Comparison of ENCODE assay signal across 1 cellular context in genomic region chr9:90894956-90895687, GRCh38.
TF ChIP-seq lines count a peak whose summit lies in the region.

No MANE protein-coding gene starts in this region.

TF ChIP-seq in HepG2, 621 proteins besides CTCF, POLR2A, EP300 and RAD21 (continued from another document):
- TF ChIP-seq NR1H2 (CRISPR knock-in tag; IDR thresholded peaks at IDR 0.05; ENCODE audit: borderline replicate concordance, low read depth) = no peak
- TF ChIP-seq ZNF547 (CRISPR knock-in tag; IDR thresholded peaks at IDR 0.05) = no peak
- no peak for TF ChIP-seq ZFP62 (CRISPR knock-in tag; IDR thresholded peaks at IDR 0.05)
- TF ChIP-seq ZNF20 (CRISPR knock-in tag; IDR thresholded peaks at IDR 0.05) = no peak
- TF ChIP-seq SOX13 (IDR thresholded peaks at IDR 0.05) = no peak
- no peak for TF ChIP-seq SOX13 (CRISPR knock-in tag; conservative IDR thresholded peaks at IDR 0.05 in 1 of 2, IDR thresholded peaks at IDR 0.05 in 1 of 2)
- TF ChIP-seq PAWR (CRISPR knock-in tag; IDR thresholded peaks at IDR 0.05; ENCODE audit: borderline replicate concordance) = no peak
- no peak for TF ChIP-seq ZNF318 (CRISPR knock-in tag; IDR thresholded peaks at IDR 0.05)
- TF ChIP-seq, protein P1, sequence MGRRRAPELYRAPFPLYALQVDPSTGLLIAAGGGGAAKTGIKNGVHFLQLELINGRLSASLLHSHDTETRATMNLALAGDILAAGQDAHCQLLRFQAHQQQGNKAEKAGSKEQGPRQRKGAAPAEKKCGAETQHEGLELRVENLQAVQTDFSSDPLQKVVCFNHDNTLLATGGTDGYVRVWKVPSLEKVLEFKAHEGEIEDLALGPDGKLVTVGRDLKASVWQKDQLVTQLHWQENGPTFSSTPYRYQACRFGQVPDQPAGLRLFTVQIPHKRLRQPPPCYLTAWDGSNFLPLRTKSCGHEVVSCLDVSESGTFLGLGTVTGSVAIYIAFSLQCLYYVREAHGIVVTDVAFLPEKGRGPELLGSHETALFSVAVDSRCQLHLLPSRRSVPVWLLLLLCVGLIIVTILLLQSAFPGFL (CRISPR knock-in tag; IDR thresholded peaks at IDR 0.05) = no peak
- no peak for TF ChIP-seq ZNF484 (CRISPR knock-in tag; IDR thresholded peaks at IDR 0.05; ENCODE audit: borderline replicate concordance, low read depth)
- TF ChIP-seq, protein P2, sequence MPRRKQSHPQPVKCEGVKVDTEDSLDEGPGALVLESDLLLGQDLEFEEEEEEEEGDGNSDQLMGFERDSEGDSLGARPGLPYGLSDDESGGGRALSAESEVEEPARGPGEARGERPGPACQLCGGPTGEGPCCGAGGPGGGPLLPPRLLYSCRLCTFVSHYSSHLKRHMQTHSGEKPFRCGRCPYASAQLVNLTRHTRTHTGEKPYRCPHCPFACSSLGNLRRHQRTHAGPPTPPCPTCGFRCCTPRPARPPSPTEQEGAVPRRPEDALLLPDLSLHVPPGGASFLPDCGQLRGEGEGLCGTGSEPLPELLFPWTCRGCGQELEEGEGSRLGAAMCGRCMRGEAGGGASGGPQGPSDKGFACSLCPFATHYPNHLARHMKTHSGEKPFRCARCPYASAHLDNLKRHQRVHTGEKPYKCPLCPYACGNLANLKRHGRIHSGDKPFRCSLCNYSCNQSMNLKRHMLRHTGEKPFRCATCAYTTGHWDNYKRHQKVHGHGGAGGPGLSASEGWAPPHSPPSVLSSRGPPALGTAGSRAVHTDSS (CRISPR knock-in tag; conservative IDR thresholded peaks at IDR 0.05) = no peak
- peak; percentile 48 for TF ChIP-seq XRCC5 (optimal IDR thresholded peaks at IDR 0.05; ENCODE audit: low read length)
- no peak for TF ChIP-seq ZNF224 (CRISPR knock-in tag; IDR thresholded peaks at IDR 0.05)
- TF ChIP-seq FOXA3 (CRISPR knock-in tag; IDR thresholded peaks at IDR 0.05) = no peak
- no peak for TF ChIP-seq ATM (IDR thresholded peaks at IDR 0.05; ENCODE audit: borderline replicate concordance)
- TF ChIP-seq ZNF331 (CRISPR knock-in tag; IDR thresholded peaks at IDR 0.05) = no peak
- no peak for TF ChIP-seq ZNF558 (CRISPR knock-in tag; IDR thresholded peaks at IDR 0.05; ENCODE audit: borderline replicate concordance)
- TF ChIP-seq BORCS8-MEF2B (CRISPR knock-in tag; IDR thresholded peaks at IDR 0.05) = no peak
- TF ChIP-seq, protein P3, sequence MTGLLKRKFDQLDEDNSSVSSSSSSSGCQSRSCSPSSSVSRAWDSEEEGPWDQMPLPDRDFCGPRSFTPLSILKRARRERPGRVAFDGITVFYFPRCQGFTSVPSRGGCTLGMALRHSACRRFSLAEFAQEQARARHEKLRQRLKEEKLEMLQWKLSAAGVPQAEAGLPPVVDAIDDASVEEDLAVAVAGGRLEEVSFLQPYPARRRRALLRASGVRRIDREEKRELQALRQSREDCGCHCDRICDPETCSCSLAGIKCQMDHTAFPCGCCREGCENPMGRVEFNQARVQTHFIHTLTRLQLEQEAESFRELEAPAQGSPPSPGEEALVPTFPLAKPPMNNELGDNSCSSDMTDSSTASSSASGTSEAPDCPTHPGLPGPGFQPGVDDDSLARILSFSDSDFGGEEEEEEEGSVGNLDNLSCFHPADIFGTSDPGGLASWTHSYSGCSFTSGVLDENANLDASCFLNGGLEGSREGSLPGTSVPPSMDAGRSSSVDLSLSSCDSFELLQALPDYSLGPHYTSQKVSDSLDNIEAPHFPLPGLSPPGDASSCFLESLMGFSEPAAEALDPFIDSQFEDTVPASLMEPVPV (CRISPR knock-in tag; IDR thresholded peaks at IDR 0.05) = no peak
- no peak for TF ChIP-seq ZFY (CRISPR knock-in tag; IDR thresholded peaks at IDR 0.05)
- TF ChIP-seq TBX2 (CRISPR knock-in tag; IDR thresholded peaks at IDR 0.05; ENCODE audit: borderline replicate concordance) = 0 out of 2 replicates have a peak, but pooled peaks have one; percentile 20
- TF ChIP-seq MAZ (IDR thresholded peaks at IDR 0.05; ENCODE audit: borderline replicate concordance, low read depth, low read length) = no peak
- no peak for TF ChIP-seq MAZ (CRISPR knock-in tag; IDR thresholded peaks at IDR 0.05; ENCODE audit: low read depth)
- TF ChIP-seq SMYD3 (CRISPR knock-in tag; IDR thresholded peaks at IDR 0.05) = no peak
- TF ChIP-seq RFX5 (IDR thresholded peaks at IDR 0.05; ENCODE audit: low read depth, low read length) = no peak
- TF ChIP-seq MAFF (IDR thresholded peaks at IDR 0.05; ENCODE audit: low read depth, low read length) = peak; percentile 42; the same call in 1 of the 2 replicates
- no peak for TF ChIP-seq RBAK (CRISPR knock-in tag; IDR thresholded peaks at IDR 0.05)
- no peak for TF ChIP-seq ZNF3 (CRISPR knock-in tag; IDR thresholded peaks at IDR 0.05)
- no peak for TF ChIP-seq MEF2D (CRISPR knock-in tag; IDR thresholded peaks at IDR 0.05)
- TF ChIP-seq HDAC6 (IDR thresholded peaks at IDR 0.05; ENCODE audit: low read depth, low read length) = no peak
- no peak for TF ChIP-seq SRSF4 (IDR thresholded peaks at IDR 0.05; ENCODE audit: low read depth, low read length, poor library complexity, severe bottlenecking)
- no peak for TF ChIP-seq ZC3H4 (CRISPR knock-in tag; IDR thresholded peaks at IDR 0.05; ENCODE audit: borderline replicate concordance)
- TF ChIP-seq, protein P4, sequence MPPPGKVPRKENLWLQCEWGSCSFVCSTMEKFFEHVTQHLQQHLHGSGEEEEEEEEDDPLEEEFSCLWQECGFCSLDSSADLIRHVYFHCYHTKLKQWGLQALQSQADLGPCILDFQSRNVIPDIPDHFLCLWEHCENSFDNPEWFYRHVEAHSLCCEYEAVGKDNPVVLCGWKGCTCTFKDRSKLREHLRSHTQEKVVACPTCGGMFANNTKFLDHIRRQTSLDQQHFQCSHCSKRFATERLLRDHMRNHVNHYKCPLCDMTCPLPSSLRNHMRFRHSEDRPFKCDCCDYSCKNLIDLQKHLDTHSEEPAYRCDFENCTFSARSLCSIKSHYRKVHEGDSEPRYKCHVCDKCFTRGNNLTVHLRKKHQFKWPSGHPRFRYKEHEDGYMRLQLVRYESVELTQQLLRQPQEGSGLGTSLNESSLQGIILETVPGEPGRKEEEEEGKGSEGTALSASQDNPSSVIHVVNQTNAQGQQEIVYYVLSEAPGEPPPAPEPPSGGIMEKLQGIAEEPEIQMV (CRISPR knock-in tag; IDR thresholded peaks at IDR 0.05; ENCODE audit: low read depth) = no peak
- no peak for TF ChIP-seq CREB1 (IDR thresholded peaks at IDR 0.05)
- TF ChIP-seq CREB1 (CRISPR knock-in tag; IDR thresholded peaks at IDR 0.05) = no peak
- TF ChIP-seq MBD4 (IDR thresholded peaks at IDR 0.05; ENCODE audit: borderline replicate concordance, low read length) = no peak
- TF ChIP-seq, protein P5, sequence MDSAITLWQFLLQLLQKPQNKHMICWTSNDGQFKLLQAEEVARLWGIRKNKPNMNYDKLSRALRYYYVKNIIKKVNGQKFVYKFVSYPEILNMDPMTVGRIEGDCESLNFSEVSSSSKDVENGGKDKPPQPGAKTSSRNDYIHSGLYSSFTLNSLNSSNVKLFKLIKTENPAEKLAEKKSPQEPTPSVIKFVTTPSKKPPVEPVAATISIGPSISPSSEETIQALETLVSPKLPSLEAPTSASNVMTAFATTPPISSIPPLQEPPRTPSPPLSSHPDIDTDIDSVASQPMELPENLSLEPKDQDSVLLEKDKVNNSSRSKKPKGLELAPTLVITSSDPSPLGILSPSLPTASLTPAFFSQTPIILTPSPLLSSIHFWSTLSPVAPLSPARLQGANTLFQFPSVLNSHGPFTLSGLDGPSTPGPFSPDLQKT (CRISPR knock-in tag; IDR thresholded peaks at IDR 0.05; ENCODE audit: borderline replicate concordance) = no peak
- TF ChIP-seq RERE (CRISPR knock-in tag; IDR thresholded peaks at IDR 0.05; ENCODE audit: low read depth) = no peak
- no peak for TF ChIP-seq ZNF775 (CRISPR knock-in tag; IDR thresholded peaks at IDR 0.05; ENCODE audit: borderline replicate concordance)
